ENCODE assay signal across 15 cellular contexts in genomic region chr17:4591529-4591928, GRCh38. TPM values are rescaled to one million over a fixed set of nuclear protein-coding genes. Genes with fewer than 3 reads are reported as not detected.
DNase-seq lines count a peak whose midpoint lies in the region; ATAC-seq and TF ChIP-seq lines count a peak whose summit lies in the region.
"Had no signal": no experiment of that assay in that cellular context is flagged by ENCODE, and none has a peak within 500 bp of the region (broad histone marks: within the 10 kb centered on the region; RNA-seq: fewer than 3 reads in every experiment).

No MANE protein-coding gene starts in this region.

- H4K8ac ChIP-seq in H9 (replicated peaks; ENCODE audit: insufficient read length, low read depth, low read length): no peak overlapping the region

- H3K79me1 ChIP-seq in H9 (ENCODE audit: insufficient read depth, low read depth, low read length, poor library complexity, severe bottlenecking): no peaks in the 10 kb centered on the region

- no peak overlapping the region for H2BK12ac ChIP-seq in H9 (ENCODE audit: insufficient read length, low read depth, low read length)

- H2AK5ac ChIP-seq in H9 (ENCODE audit: insufficient read length, low read length): no peak overlapping the region

- in situ Hi-C loops in brain microvascular endothelial cell (cut with HindIII; ENCODE audit: low pct_ligation_motif_present, low sequenced_read_pairs): no loop called here

- H3K4me1 ChIP-seq in left lung (peaks cover 6 to 7% of the 10 kb centered on the region in 2 donors), H9 (ENCODE audit: insufficient read depth, low read length) (no peaks in the 10 kb centered on the region)
- H3K4me1 ChIP-seq: SJCRH30, tibial artery had no signal

- H3K9ac ChIP-seq in H9 (ENCODE audit: extremely low read depth, insufficient read length, low read length): no peak overlapping the region

- no peak overlapping the region for H3K4me3 ChIP-seq in brain microvascular endothelial cell (ENCODE audit: low read depth, low read length)
- H3K4me3 ChIP-seq in left lung: no peak overlapping the region
- H3K4me3 ChIP-seq: SJCRH30, tibial artery had no signal

- no peak overlapping the region for H3K18ac ChIP-seq in H9 (ENCODE audit: insufficient read length, low read depth, low read length)

- no peak overlapping the region for H2BK120ac ChIP-seq in H9 (ENCODE audit: low read depth, low read length, poor library complexity, severe bottlenecking)

- no peak overlapping the region for H3T11ph ChIP-seq in H9 (ENCODE audit: low read length)

- no peak overlapping the region for H4K5ac ChIP-seq in H9 (ENCODE audit: insufficient read length, low read depth, low read length)

- no peak overlapping the region for H4K91ac ChIP-seq in H9 (ENCODE audit: insufficient read length, low read depth, low read length)

- no peaks in the 10 kb centered on the region for H3K9me3 Mint-ChIP-seq in H9
- H3K9me3 Mint-ChIP-seq: activated naive CD4-positive, alpha-beta T cell treated with anti-CD3 and anti-CD28 coated beads, Interleukin-2, amount 50 U/mL, for 24 hours had no signal

- H3K27ac Mint-ChIP-seq in H9: no peak overlapping the region
- H3K27ac Mint-ChIP-seq: activated naive CD4-positive, alpha-beta T cell treated with anti-CD3 and anti-CD28 coated beads, Interleukin-2, amount 50 U/mL, for 24 hours had no signal

- H2BK20ac ChIP-seq in H9 (ENCODE audit: low read depth, low read length, poor library complexity, severe bottlenecking): no peak overlapping the region

- intact Hi-C loops in left lung (cut with DNase I): no loop called here

- no peak overlapping the region for H3K56ac ChIP-seq in H9 (ENCODE audit: insufficient read length, low read depth, low read length)

- no peak overlapping the region for H3K23ac ChIP-seq in H9 (ENCODE audit: insufficient read length, low read depth, low read length)

- H3K27me3 ChIP-seq in brain microvascular endothelial cell (replicated peaks) (peaks cover 13% of the 10 kb centered on the region), left lung (peaks cover 0 to 29% of the 10 kb centered on the region in 2 donors), H9 (ENCODE audit: insufficient read depth, low read length) (no peaks in the 10 kb centered on the region; the same call in 1 of the 2 replicates)
- H3K27me3 ChIP-seq: SJCRH30 had no signal

- H3K79me2 ChIP-seq in H9 (ENCODE audit: insufficient read depth, low read length): no peaks in the 10 kb centered on the region

- peaks cover 31% of the 10 kb centered on the region for H3K27me3 Mint-ChIP-seq in H9 (ENCODE audit: low read depth)

- H3K23me2 ChIP-seq in H9 (ENCODE audit: insufficient read length, low read depth, low read length, poor library complexity, severe bottlenecking): no peaks in the 10 kb centered on the region

- no peaks in the 10 kb centered on the region for H4K20me1 ChIP-seq in H9 (ENCODE audit: control insufficient read depth, insufficient read depth, insufficient read length)

- H3K4me2 ChIP-seq in H9 (ENCODE audit: insufficient read depth, insufficient read length, low read length): no peak overlapping the region

- H3K14ac ChIP-seq in H9 (ENCODE audit: insufficient read depth, low read length): no peak overlapping the region

- H2AFZ ChIP-seq in H9 (ENCODE audit: low read length): no peak overlapping the region

- peak; percentile 38 for DNase-seq in AG08395 (ENCODE audit: low spot score)
- DNase-seq in HK-2 (ENCODE audit: unreplicated experiment): peak; percentile 55
- DNase-seq in brain microvascular endothelial cell: peak; percentile 23
- DNase-seq in left lung: peak in 1 of 2 donors; percentile 59
- DNase-seq in H9: no peak
- no peak for DNase-seq in HuH-7 (ENCODE audit: low spot score)
- no peak for DNase-seq in NAMALWA (ENCODE audit: low spot score)
- DNase-seq in GDM1 (lab: John Stamatoyannopoulos, UW): no peak
- DNase-seq: DMS79; NCI-H1930; NCI-H748 treated with DMSO at 0.1 percent for 48 hours; SJCRH30; stimulated activated CD8-positive, alpha-beta memory T cell treated with anti-CD3 and anti-CD28 coated beads, Interleukin-4, amount 100 ng/mL, for 48 hours had no signal

- H3K27ac ChIP-seq in brain microvascular endothelial cell (no peak overlapping the region), left lung (no peak overlapping the region), H9 (ENCODE audit: insufficient read length, low read depth, low read length) (no peak overlapping the region)
- H3K27ac ChIP-seq: SJCRH30, tibial artery had no signal

- H2BK5ac ChIP-seq in H9 (ENCODE audit: insufficient read length, low read length): no peak overlapping the region

- peak; percentile 32 for ATAC-seq in left lung

- H3K9me3 ChIP-seq in left lung (no peaks in the 10 kb centered on the region), H9 (ENCODE audit: control insufficient read depth, low read depth, low read length) (no peaks in the 10 kb centered on the region)
- H3K9me3 ChIP-seq: SJCRH30, tibial artery had no signal

- no peak overlapping the region for H3K4me3 Mint-ChIP-seq in H9
- H3K4me3 Mint-ChIP-seq: activated naive CD4-positive, alpha-beta T cell treated with anti-CD3 and anti-CD28 coated beads, Interleukin-2, amount 50 U/mL, for 24 hours had no signal

- H2BK15ac ChIP-seq in H9 (ENCODE audit: low read depth, low read length): no peak overlapping the region

- no peak overlapping the region for H3K4ac ChIP-seq in H9 (ENCODE audit: low read depth, low read length)

- peaks cover 4 to 18% of the 10 kb centered on the region in 2 experiments for H3K4me1 Mint-ChIP-seq in H9

- no peaks in the 10 kb centered on the region for H3K36me3 ChIP-seq in brain microvascular endothelial cell (replicated peaks)
- no peaks in the 10 kb centered on the region for H3K36me3 ChIP-seq in left lung
- H3K36me3 ChIP-seq: SJCRH30, tibial artery had no signal

- no peaks in the 10 kb centered on the region; a peak in 1 of 7 replicates for H3K36me3 Mint-ChIP-seq in H9 (ENCODE audit: insufficient read depth in 1 of 3, low read depth in 3 of 3)
- H3K36me3 Mint-ChIP-seq: activated naive CD4-positive, alpha-beta T cell treated with anti-CD3 and anti-CD28 coated beads, Interleukin-2, amount 50 U/mL, for 24 hours had no signal

- TF ChIP-seq CTCF in brain microvascular endothelial cell (IDR thresholded peaks at IDR 0.05; ENCODE audit: low read depth, low read length, missing control alignments) (no peak), left lung (IDR thresholded peaks at IDR 0.05) (no peak), H9 (conservative IDR thresholded peaks at IDR 0.05) (no peak)

- WGBS in H9 (ENCODE audit: extremely low coverage, insufficient read length, low lambda C conversion rate): no CpG with 5 or more reads among the region's 12 CpGs

RNA-seq across cellular contexts. Expression of gene SMTNL2, which starts 7.2 kb away (rescaled TPM):
- total RNA-seq in left lung (1 to 10 TPM; 5.5 to 5.7 TPM), H9 (2021) (0.77 and 1.6 TPM in 2 replicates)
- total RNA-seq: SJCRH30 had no signal

RNA-seq across cellular contexts. Expression of gene GGT6, which starts 31.2 kb away (rescaled TPM):
- total RNA-seq in left lung (10 to 100 TPM in 1 of 2 donors, 1 to 10 TPM in 1; 1.8 to 17.4 TPM), H9 (2021) (0.13 and 0.17 TPM in 2 replicates)
- total RNA-seq: SJCRH30 had no signal

RNA-seq across cellular contexts. Expression of gene MYBBP1A, which starts 36.3 kb away (rescaled TPM):
- total RNA-seq in left lung (10 to 100 TPM; 34.7 to 53.8 TPM), H9 (2021) (177 and 181 TPM in 2 replicates)

RNA-seq across cellular contexts. Expression of gene ALOX15, which starts 49.9 kb away (rescaled TPM):
- total RNA-seq in left lung: 1 to 10 TPM in 1 of 2 donors, under 1 TPM in 1; 0.15 to 4.8 TPM
- 0.31 and 0.39 TPM in 2 replicates for total RNA-seq in H9 (2021)

Comparison
In these comparisons a context has a peak if more than half of its experiments do, and no peak if none do; other contexts are left out.
1. DNase-seq: peak in AG08395 (single experiment), HK-2 (single experiment) and brain microvascular endothelial cell (single experiment); none in H9 (single experiment), HuH-7 (single experiment), NAMALWA (single experiment) and GDM1 (single experiment).